In the genomic region with DNA sequence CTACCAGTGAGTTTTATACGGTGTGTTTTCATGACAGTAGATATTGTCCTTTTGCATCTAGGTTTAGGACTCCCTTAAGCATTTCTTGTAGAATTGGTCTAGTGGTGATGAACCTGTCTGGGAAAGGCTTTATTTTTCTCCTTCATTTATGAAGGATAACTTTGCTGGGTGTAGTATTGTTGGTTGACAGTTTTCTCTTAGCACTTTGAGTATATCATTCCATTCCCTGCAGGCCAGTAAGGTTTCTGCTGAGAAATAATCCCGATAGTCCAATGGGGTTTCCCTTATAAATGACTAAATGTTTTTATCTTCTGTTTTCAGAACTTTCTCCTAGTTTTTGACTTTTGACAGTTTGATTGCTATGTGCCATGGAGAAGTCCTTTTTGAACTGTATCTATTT, we compare ENCODE assay signal across 24 cellular contexts.
"Had no signal": no experiment of that assay in that cellular context is flagged by ENCODE, and none has a peak within 500 bp of the region (broad histone marks: within the 10 kb centered on the region; RNA-seq: fewer than 3 reads in every experiment).

No MANE protein-coding gene starts in this region.

- FAIRE-seq: HTR-8/SVneo had no signal

- H3K36me3 ChIP-seq: SJCRH30 had no signal

- H3K4me3 ChIP-seq: PC-9, Peyer's patch, SJCRH30 had no signal

- H3K4me1 ChIP-seq: Peyer's patch, SJCRH30 had no signal

- H3K27ac ChIP-seq: HL-60, PC-9, Peyer's patch, SJCRH30 had no signal

- ATAC-seq: Right ventricle myocardium inferior, SK-N-SH treated with all-trans-retinoic acid at 6 μM for 48 hours had no signal

- DNase-seq: KBM-7, MV-4-11, NCI-H1048, NCI-H1105, NCI-H1417, NCI-H1436 treated with DMSO at 0.1 percent for 48 hours, NCI-H1694, NCI-H187 treated with DMSO at 0.1 percent for 48 hours, NCI-H2029 treated with DMSO at 0.1 percent for 48 hours, NCI-H2107, NCI-H226, NCI-H446, NCI-H510A, NCI-H524 treated with DMSO at 0.1 percent for 48 hours, NCI-H69, NCI-H774, PC-9, Peyer's patch, SHP77 treated with DMSO at 0.1 percent for 48 hours, SJCRH30 had no signal
